15 cellular contexts compared by ENCODE assay signal in the genomic region with DNA sequence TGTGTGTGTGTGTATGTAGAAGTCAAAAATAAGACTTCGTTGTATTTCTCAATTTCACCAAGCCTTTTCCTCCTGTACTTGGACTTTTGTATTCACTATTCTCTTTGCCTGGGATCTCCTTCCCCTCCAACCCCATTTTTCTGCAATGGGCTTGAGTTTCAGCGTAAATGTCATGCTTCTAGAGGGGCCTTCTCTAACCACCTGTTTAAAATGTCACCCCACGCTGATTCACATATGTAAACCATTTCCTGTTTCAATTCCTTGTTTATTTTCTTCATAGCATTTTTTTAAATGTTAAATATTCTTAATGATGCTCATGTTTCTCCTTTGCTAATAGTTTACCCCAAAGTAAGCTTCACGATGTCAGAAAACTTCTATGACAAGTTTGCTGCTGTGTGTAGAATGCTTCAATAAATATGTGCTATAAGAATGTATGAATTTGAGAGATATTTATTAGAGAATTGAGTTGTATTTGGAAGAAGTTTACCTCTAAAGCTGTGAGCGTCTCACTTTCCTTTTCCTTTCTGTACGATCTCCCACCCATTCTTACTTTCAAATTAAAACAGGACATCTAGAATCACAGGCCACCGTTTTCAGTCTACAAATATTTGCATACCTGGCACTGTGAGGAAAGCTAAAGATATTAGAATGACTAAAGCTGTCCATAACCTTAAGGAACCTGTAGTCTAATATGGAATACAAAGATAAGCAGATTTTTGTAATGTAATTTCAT.
A peak's percentile ranks its signal among the peaks of the same experiment; 100 is the strongest.
DNase-seq lines count a peak whose midpoint lies in the region; ATAC-seq and TF ChIP-seq lines count a peak whose summit lies in the region.
"Had no signal": no experiment of that assay in that cellular context is flagged by ENCODE, and none has a peak within 500 bp of the region (broad histone marks: within the 10 kb centered on the region; RNA-seq: fewer than 3 reads in every experiment).

No MANE protein-coding gene starts in this region.

- TF ChIP-seq CTCF in OCI-LY7 (conservative IDR thresholded peaks at IDR 0.05; ENCODE audit: low read length) = no peak

- BruUV-seq in OCI-LY7 (replicated peaks; lab: Mats Ljungman, UMichigan) = no TSS peak

- H3K9me2 ChIP-seq in OCI-LY7 (ENCODE audit: insufficient read depth, low read length) = no peaks in the 10 kb centered on the region

- peaks cover 23% of the 10 kb centered on the region for H3K4me1 ChIP-seq in OCI-LY7 (ENCODE audit: insufficient read depth, low read length, poor library complexity, severe bottlenecking)

- DNase-seq in OCI-LY7 (ENCODE audit: low spot score) (peak; percentile 7), HEK293T (ENCODE audit: extremely low spot score) (no peak), NCI-H748 (lab: John Stamatoyannopoulos, UW; ENCODE audit: unreplicated experiment) (no peak), GOT3 (lab: John Stamatoyannopoulos, UW) (no peak)
- DNase-seq: CD8-positive, alpha-beta T cell; GDM1; H9; NCI-H1092; NCI-H446 treated with DMSO at 0.1 percent for 48 hours; NCI-H774; T-cell had no signal

- no peaks in the 10 kb centered on the region for H4K20me1 ChIP-seq in OCI-LY7 (ENCODE audit: insufficient read depth, low read length)

- H3K27ac ChIP-seq in OCI-LY7 (ENCODE audit: low read depth, low read length, poor library complexity, severe bottlenecking) = no peak overlapping the region
- H3K27ac ChIP-seq: HL-60 had no signal

- H3K4me2 ChIP-seq in OCI-LY7 (ENCODE audit: low read length) = peak overlapping the region; percentile 56

- H3K4me3 ChIP-seq in OCI-LY7 (ENCODE audit: low read depth, low read length, poor library complexity, severe bottlenecking) = peak overlapping the region; percentile 32

- CTCF ChIA-PET in OCI-LY7 (lab: Charles Lee; ENCODE audit: unreplicated experiment) = interaction anchor here (1.0 kb wide), 1 partner anchor 18 kb away, joined by 3 read pairs; no protein-coding TSS in a partner anchor
- CTCF ChIA-PET in HEK293T (lab: Yijun Ruan, JAX) = no interaction called here

- no peaks in the 10 kb centered on the region for H3K79me2 ChIP-seq in OCI-LY7 (ENCODE audit: insufficient read depth, low read depth, low read length)

- peak; percentile 48 for ATAC-seq in GM18870 (IDR thresholded peaks at IDR 0.05; ENCODE audit: unreplicated experiment)
- peak; percentile 58 for ATAC-seq in HG02885 (IDR thresholded peaks at IDR 0.05; ENCODE audit: poor library complexity, unreplicated experiment)
- no peak for ATAC-seq in GM18498 (IDR thresholded peaks at IDR 0.05; ENCODE audit: unreplicated experiment)
- ATAC-seq: CD8-positive, alpha-beta T cell; T-cell had no signal

- POLR2A ChIA-PET in OCI-LY7 (lab: Charles Lee) (interaction anchor here (0.6 kb wide), 1 partner anchor 14 kb away, joined by 4 read pairs; no protein-coding TSS in a partner anchor), HEK293T (lab: Yijun Ruan, JAX) (no interaction called here)

- no peaks in the 10 kb centered on the region for H3K9me3 ChIP-seq in OCI-LY7 (ENCODE audit: low read length)

- intact Hi-C loops in OCI-LY7 (cut with micrococcal nuclease; ENCODE audit: unreplicated experiment) = no loop called here

- no peaks in the 10 kb centered on the region for H3K36me3 ChIP-seq in OCI-LY7 (ENCODE audit: insufficient read depth, low read length)

- peak overlapping the region; percentile 90 for H2AFZ ChIP-seq in OCI-LY7 (ENCODE audit: low read length)

TF ChIP-seq in HEK293T, 16 proteins besides CTCF, POLR2A, EP300 and RAD21:
- TF ChIP-seq SP1 (IDR thresholded peaks at IDR 0.05) (no peak), NFRKB (IDR thresholded peaks at IDR 0.05) (no peak), ZNF384 (IDR thresholded peaks at IDR 0.05) (no peak), TARDBP (IDR thresholded peaks at IDR 0.05) (no peak), ELF4 (IDR thresholded peaks at IDR 0.05) (no peak), ARNT (IDR thresholded peaks at IDR 0.05) (no peak), FOXM1 (IDR thresholded peaks at IDR 0.05; ENCODE audit: borderline replicate concordance) (no peak), FOXK2 (IDR thresholded peaks at IDR 0.05) (no peak)
TF ChIP-seq in HEK293T: peak in this region for 0.
